In genomic region chr2:228853151-228853550, GRCh38 we compare ENCODE assay signal across 29 cellular contexts.
DNase-seq lines count a peak whose midpoint lies in the region; ATAC-seq, FAIRE-seq and TF ChIP-seq lines count a peak whose summit lies in the region.
"Had no signal": no experiment of that assay in that cellular context is flagged by ENCODE, and none has a peak within 500 bp of the region (broad histone marks: within the 10 kb centered on the region; RNA-seq: fewer than 3 reads in every experiment).

No MANE protein-coding gene starts in this region.

- 0 out of 2 replicates have a peak overlapping the region, but pooled peaks have one; percentile 41 for H2AFZ ChIP-seq in H1 (ENCODE audit: low read length)
- H2AFZ ChIP-seq in MM.1S (ENCODE audit: low read length), result no peak overlapping the region

- H3K23me2 ChIP-seq in H1 (ENCODE audit: low read depth, low read length), result no peaks in the 10 kb centered on the region

- TF ChIP-seq EP300 in H1 (IDR thresholded peaks at IDR 0.05; ENCODE audit: borderline replicate concordance in 1 of 2, low read depth in 2 of 2, low read length in 2 of 2), result no peak

- no peak overlapping the region for H2BK20ac ChIP-seq in H1 (ENCODE audit: low read length)

- no peak for ATAC-seq in GM18907 (IDR thresholded peaks at IDR 0.05; ENCODE audit: unreplicated experiment)
- ATAC-seq: A549, K562 had no signal

- H3K9me2 ChIP-seq in MM.1S (replicated peaks; ENCODE audit: insufficient read depth, low read length), result no peaks in the 10 kb centered on the region

- H3K79me1 ChIP-seq in H1 (ENCODE audit: low read depth, low read length), result no peaks in the 10 kb centered on the region

- WGBS in H1 (ENCODE audit: extremely low coverage in 1 of 2, insufficient coverage in 1 of 2, insufficient read length in 1 of 2, insufficient replicate concordance in 2 of 2, low coverage in 1 of 2, low lambda C conversion rate in 2 of 2, missing lambda C conversion rate in 1 of 2), 2 experiments, result 88% methylated on average over 7 of the region's 7 CpGs; no CpG with 5 or more reads in 1 of the 2 experiments

- FAIRE-seq in H1 (lab: Jason Lieb, UNC), result no peak
- FAIRE-seq in urothelium cell line (lab: Jason Lieb, UNC), result no peak
- FAIRE-seq: A549, D721Med, G401.6, GM19239, H54, HTR-8/SVneo, K562 had no signal

- no peak overlapping the region for H3K56ac ChIP-seq in H1 (replicated peaks; ENCODE audit: insufficient read length, low read depth, low read length)

- H4K20me1 ChIP-seq in H1 (replicated peaks in 1 of 2; ENCODE audit: control insufficient read depth in 1 of 2, insufficient read depth in 2 of 2, low read length in 2 of 2), result no peaks in the 10 kb centered on the region
- H4K20me1 ChIP-seq in MM.1S (ENCODE audit: insufficient read depth, low read length), result no peaks in the 10 kb centered on the region
- H4K20me1 ChIP-seq: BLaER1 treated with 17β-estradiol and CSF1 and Interleukin-3, amounts not matched to agents 10 nM and 100 nM had no signal

- H3K14ac ChIP-seq in H1 (ENCODE audit: insufficient read length), result no peak overlapping the region

- no peaks in the 10 kb centered on the region for H3F3A ChIP-seq in MM.1S (ENCODE audit: insufficient read depth, low read length)

- H3K27ac ChIP-seq in H1 (ENCODE audit: low read depth, low read length), result no peak overlapping the region
- no peak overlapping the region for H3K27ac ChIP-seq in MM.1S (ENCODE audit: low read length)
- H3K27ac ChIP-seq: A549; BLaER1 treated with 17β-estradiol and CSF1 and Interleukin-3, amounts not matched to agents 10 nM and 100 nM; Peyer's patch; SK-N-MC had no signal

- no peak overlapping the region for H3K4ac ChIP-seq in H1 (replicated peaks; ENCODE audit: insufficient read length, low read depth, low read length)

- TF ChIP-seq RAD21 in H1 (IDR thresholded peaks at IDR 0.05 in 1 of 2, conservative IDR thresholded peaks at IDR 0.05 in 1 of 2; ENCODE audit: low read depth in 2 of 2, low read length in 2 of 2), result no peak

- no peaks in the 10 kb centered on the region for H3K36me3 ChIP-seq in H1 (ENCODE audit: control insufficient read depth in 2 of 4, insufficient read depth in 4 of 4, low read length in 3 of 4)
- H3K36me3 ChIP-seq in MM.1S (replicated peaks; ENCODE audit: insufficient read depth, low read length), result no peaks in the 10 kb centered on the region
- H3K36me3 ChIP-seq: BLaER1 treated with 17β-estradiol and CSF1 and Interleukin-3, amounts not matched to agents 10 nM and 100 nM; Peyer's patch had no signal

- no peak overlapping the region for H3K18ac ChIP-seq in H1 (ENCODE audit: extremely low read depth, low read length)

- no peak overlapping the region for H2BK15ac ChIP-seq in H1 (ENCODE audit: low read length)

- H4K5ac ChIP-seq in H1 (ENCODE audit: insufficient read length, low read depth, low read length), result no peak overlapping the region

- H2BK12ac ChIP-seq in H1 (ENCODE audit: low read depth, low read length), result no peak overlapping the region

- H2BK120ac ChIP-seq in H1 (replicated peaks; ENCODE audit: low read depth, low read length), result no peak overlapping the region

- H3K4me3 ChIP-seq in H1 (ENCODE audit: extremely low read depth in 1 of 4, insufficient read depth in 2 of 4, low read depth in 3 of 4, low read length in 4 of 4), result no peak overlapping the region
- no peak overlapping the region for H3K4me3 ChIP-seq in MM.1S (ENCODE audit: low read length)
- H3K4me3 ChIP-seq: A549; BLaER1 treated with 17β-estradiol and CSF1 and Interleukin-3, amounts not matched to agents 10 nM and 100 nM; K562; Peyer's patch; SK-N-MC had no signal

- H3K9me3 ChIP-seq in H1 (ENCODE audit: insufficient read depth in 2 of 2, low read depth in 1 of 2, low read length in 1 of 2) (no peaks in the 10 kb centered on the region), MM.1S (replicated peaks; ENCODE audit: insufficient read depth, low read length) (no peaks in the 10 kb centered on the region)
- H3K9me3 ChIP-seq: A549, Peyer's patch had no signal

- no peak overlapping the region for H3K23ac ChIP-seq in H1 (ENCODE audit: insufficient read length)

- no peak overlapping the region for H2AK5ac ChIP-seq in H1 (ENCODE audit: low read depth, low read length)

- H3K4me2 ChIP-seq in H1 (ENCODE audit: insufficient read depth in 1 of 2, low read depth in 2 of 2, low read length in 2 of 2) (no peak overlapping the region), MM.1S (ENCODE audit: low read depth, low read length) (no peak overlapping the region)
- H3K4me2 ChIP-seq: A549; BLaER1 treated with 17β-estradiol and CSF1 and Interleukin-3, amounts not matched to agents 10 nM and 100 nM had no signal

- POLR2A ChIA-PET in H1 (lab: Charles Lee; ENCODE audit: partially characterized antibody), result no interaction called here

- no peak overlapping the region for H4K8ac ChIP-seq in H1 (ENCODE audit: extremely low read depth, insufficient read depth, low read length)

- CTCF ChIA-PET in H1 (lab: Charles Lee; ENCODE audit: partially characterized antibody), result interaction anchor here (0.8 kb wide), 1 partner anchor 103 kb away, joined by 3 read pairs; no protein-coding TSS in a partner anchor

- TF ChIP-seq POLR2A in H1 (IDR thresholded peaks at IDR 0.05; ENCODE audit: control extremely low read depth in 1 of 2, low read depth in 2 of 2, low read length in 2 of 2), result no peak

- H3K27me3 ChIP-seq in H1 (replicated peaks in 1 of 4; ENCODE audit: control insufficient read depth in 3 of 4, extremely low read depth in 1 of 4, insufficient read depth in 3 of 4, low read length in 3 of 4) (no peaks in the 10 kb centered on the region), MM.1S (replicated peaks; ENCODE audit: insufficient read depth, low read length) (no peaks in the 10 kb centered on the region)
- H3K27me3 ChIP-seq: BLaER1 treated with 17β-estradiol and CSF1 and Interleukin-3, amounts not matched to agents 10 nM and 100 nM; Peyer's patch had no signal

- no peak for TF ChIP-seq CTCF in H1 (IDR thresholded peaks at IDR 0.05; ENCODE audit: control extremely low read depth in 1 of 3, insufficient read depth in 1 of 3, low read depth in 1 of 3, low read length in 3 of 3)
- TF ChIP-seq CTCF in MM.1S (IDR thresholded peaks at IDR 0.05; ENCODE audit: low read length), result no peak

- H3K4me1 ChIP-seq in H1 (replicated peaks in 1 of 4; ENCODE audit: control insufficient read depth in 3 of 4, insufficient read depth in 4 of 4, low read length in 3 of 4) (no peaks in the 10 kb centered on the region), MM.1S (ENCODE audit: low read length) (no peaks in the 10 kb centered on the region)
- H3K4me1 ChIP-seq: A549, Peyer's patch had no signal

- H3K79me2 ChIP-seq in H1 (ENCODE audit: control insufficient read depth in 1 of 2, insufficient read depth in 2 of 2, low read length in 2 of 2), result no peaks in the 10 kb centered on the region
- H3K79me2 ChIP-seq in MM.1S (ENCODE audit: low read length), result no peaks in the 10 kb centered on the region

- DNase-seq in HT1080 (ENCODE audit: low read depth) (peak; percentile 56), H1 (ENCODE audit: low read depth in 1 of 2, low spot score in 2 of 2) (no peak), iPS-NIHi11 (ENCODE audit: low spot score) (peak; percentile 6), urothelium cell line (ENCODE audit: low spot score) (peak; percentile 9), MM.1S (no peak), mucosa of gallbladder (ENCODE audit: low spot score) (no peak)
- DNase-seq: AML-193; CD4-positive, alpha-beta T cell; Kasumi-1; NCI-H1105 treated with DMSO at 0.1 percent for 48 hours; NCI-H146; NCI-H1930; NCI-H2107; NCI-H446 treated with DMSO at 0.1 percent for 48 hours; NCI-H526; NCI-H82; NK-92 treated with Interleukin-12 subunit alpha and Interleukin-12 subunit beta, amount 100 ng/mL, for 24 hours; Peyer's patch; SIG-M5 had no signal

- H2BK5ac ChIP-seq in H1 (ENCODE audit: low read depth, low read length), result no peak overlapping the region

- H4K91ac ChIP-seq in H1 (replicated peaks; ENCODE audit: insufficient read length, low read length), result no peak overlapping the region

- H3K9ac ChIP-seq in H1 (replicated peaks in 1 of 4; ENCODE audit: extremely low read depth in 1 of 4, low read depth in 3 of 4, low read length in 3 of 4) (no peak overlapping the region), MM.1S (ENCODE audit: low read length) (no peak overlapping the region)
- H3K9ac ChIP-seq: BLaER1 treated with 17β-estradiol and CSF1 and Interleukin-3, amounts not matched to agents 10 nM and 100 nM had no signal

TF ChIP-seq in H1, 55 proteins besides CTCF, POLR2A, EP300 and RAD21 (continues in another document):
- TF ChIP-seq CHD2 (IDR thresholded peaks at IDR 0.05; ENCODE audit: low read length) (no peak), NANOG (IDR thresholded peaks at IDR 0.05; ENCODE audit: insufficient read depth, low read depth, low read length, poor library complexity, severe bottlenecking) (no peak), PHF8 (conservative IDR thresholded peaks at IDR 0.05; ENCODE audit: low read depth, low read length) (no peak), SP1 (IDR thresholded peaks at IDR 0.05; ENCODE audit: low read depth, low read length) (no peak)

Comparison
In these comparisons a context has a peak if more than half of its experiments do, and no peak if none do; other contexts are left out.
1. DNase-seq: peak in HT1080 (single experiment), iPS-NIHi11 (single experiment) and urothelium cell line (single experiment); none in H1 (0 of 2), MM.1S (single experiment) and mucosa of gallbladder (single experiment).